Comparison of ENCODE assay signal across 1 cellular context in the genomic region with DNA sequence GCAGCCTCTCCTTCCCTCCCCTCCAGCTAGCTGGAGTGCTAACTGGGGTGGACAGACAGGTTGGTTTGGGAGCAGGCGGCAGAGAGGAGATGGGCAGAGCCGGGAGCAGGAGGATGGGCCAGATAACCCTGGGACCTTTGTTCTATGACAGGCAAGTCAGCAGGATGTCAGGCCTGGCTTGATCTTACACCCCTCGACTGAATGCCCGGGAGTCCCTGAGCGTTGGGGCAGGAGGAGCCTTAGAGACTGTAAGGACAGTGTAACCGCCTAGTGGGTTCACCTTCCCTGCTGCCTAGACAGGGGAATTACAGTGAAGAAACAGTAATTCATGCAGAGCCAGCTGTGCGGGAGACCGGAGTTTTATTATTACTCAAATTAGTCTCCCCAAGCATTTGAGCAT.
TF ChIP-seq lines count a peak whose summit lies in the region.

No MANE protein-coding gene starts in this region.

TF ChIP-seq in IMR-90, 13 proteins besides CTCF, POLR2A, EP300 and RAD21:
- TF ChIP-seq, protein P1, sequence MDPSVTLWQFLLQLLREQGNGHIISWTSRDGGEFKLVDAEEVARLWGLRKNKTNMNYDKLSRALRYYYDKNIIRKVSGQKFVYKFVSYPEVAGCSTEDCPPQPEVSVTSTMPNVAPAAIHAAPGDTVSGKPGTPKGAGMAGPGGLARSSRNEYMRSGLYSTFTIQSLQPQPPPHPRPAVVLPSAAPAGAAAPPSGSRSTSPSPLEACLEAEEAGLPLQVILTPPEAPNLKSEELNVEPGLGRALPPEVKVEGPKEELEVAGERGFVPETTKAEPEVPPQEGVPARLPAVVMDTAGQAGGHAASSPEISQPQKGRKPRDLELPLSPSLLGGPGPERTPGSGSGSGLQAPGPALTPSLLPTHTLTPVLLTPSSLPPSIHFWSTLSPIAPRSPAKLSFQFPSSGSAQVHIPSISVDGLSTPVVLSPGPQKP (IDR thresholded peaks at IDR 0.05; ENCODE audit: borderline replicate concordance, low read depth, low read length), result no peak
- TF ChIP-seq MAFK (IDR thresholded peaks at IDR 0.05; ENCODE audit: low read depth, low read length) (no peak), USF2 (IDR thresholded peaks at IDR 0.05; ENCODE audit: low read depth, low read length) (no peak), CHD1 (IDR thresholded peaks at IDR 0.05; ENCODE audit: low read depth, low read length) (no peak), RCOR1 (IDR thresholded peaks at IDR 0.05; ENCODE audit: insufficient replicate concordance, low read length) (no peak), RFX5 (IDR thresholded peaks at IDR 0.05; ENCODE audit: low read depth, low read length) (no peak), CEBPB (IDR thresholded peaks at IDR 0.05; ENCODE audit: low read depth, low read length) (no peak), NFE2L2 (IDR thresholded peaks at IDR 0.05; ENCODE audit: low read depth, low read length) (no peak), BHLHE40 (IDR thresholded peaks at IDR 0.05; ENCODE audit: low read depth, low read length) (no peak), MAZ (IDR thresholded peaks at IDR 0.05; ENCODE audit: borderline replicate concordance, low read depth, low read length) (no peak), MXI1 (IDR thresholded peaks at IDR 0.05; ENCODE audit: borderline replicate concordance, low read depth, low read length) (no peak), SMC3 (IDR thresholded peaks at IDR 0.05; ENCODE audit: low read depth, low read length) (no peak), FOS (IDR thresholded peaks at IDR 0.05; ENCODE audit: low read depth, low read length) (no peak)
